In the genomic region with DNA sequence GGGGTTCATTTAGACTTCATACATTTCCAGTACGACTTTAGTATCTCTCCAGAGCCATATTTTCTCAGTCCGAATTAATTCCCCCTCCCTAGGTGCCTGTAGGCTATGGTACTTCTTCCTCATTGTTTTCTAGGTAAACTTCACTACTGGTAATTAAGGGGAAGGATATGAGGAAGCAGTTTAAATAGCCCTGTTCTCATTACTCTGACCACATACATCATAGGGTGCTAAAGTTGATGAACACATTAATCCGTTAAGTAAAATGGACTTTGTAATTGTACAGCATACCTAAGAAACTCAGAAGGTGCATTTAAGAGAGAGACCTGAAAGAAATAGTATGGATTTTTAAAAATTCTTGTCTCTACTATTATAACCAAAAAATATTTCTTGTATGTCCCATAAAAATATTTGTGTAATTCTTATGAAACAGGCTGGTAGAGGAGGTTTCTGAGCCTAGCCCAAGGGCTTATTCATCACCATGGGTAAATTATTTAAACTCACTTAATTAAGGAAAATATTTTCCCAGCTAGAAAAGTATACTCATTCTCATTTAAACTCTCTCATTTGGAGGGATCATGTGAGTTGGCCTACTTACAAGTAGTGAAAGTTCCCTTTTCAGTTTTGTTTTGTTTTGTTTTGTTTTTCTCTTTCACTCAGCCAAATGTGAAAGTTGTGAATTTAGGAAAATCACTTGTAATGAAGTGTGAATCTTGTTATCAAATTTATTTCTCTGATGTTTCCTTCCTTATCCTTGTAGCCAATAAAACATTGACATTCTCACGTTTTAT, we compare ENCODE assay signal across 8 cellular contexts. TPM values are rescaled to one million over a fixed set of nuclear protein-coding genes. Genes with fewer than 3 reads are reported as not detected.
A peak's percentile ranks its signal among the peaks of the same experiment; 100 is the strongest.
DNase-seq lines count a peak whose midpoint lies in the region; ATAC-seq lines count a peak whose summit lies in the region.

No MANE protein-coding gene starts in this region.

- POLR2A ChIA-PET in T-cell (lab: Charles Lee), result no interaction called here

- no peak for ATAC-seq in activated T-cell treated with anti-CD3 and anti-CD28 coated beads, Interleukin-2, amount 50 U/mL, for 4 hours
- ATAC-seq in T-cell (replicated peaks in 1 of 4) (no peak), HG02610 (IDR thresholded peaks at IDR 0.05; ENCODE audit: unreplicated experiment) (no peak), GM19328 (IDR thresholded peaks at IDR 0.05; ENCODE audit: unreplicated experiment) (no peak)
- ATAC-seq in stimulated activated naive CD8-positive, alpha-beta T cell treated with anti-CD3 and anti-CD28 coated beads, Interleukin-15, amount 100 ng/mL, for 72 hours, result no peak

- CTCF ChIA-PET in T-cell (lab: Charles Lee), result interaction anchor here in 1 of 2 donors (0.5 kb wide), 1 partner anchor 21 kb away, joined by 3 read pairs; no protein-coding TSS in a partner anchor

- H3K4me3 Mint-ChIP-seq in activated T-cell treated with anti-CD3 and anti-CD28 coated beads, Interleukin-2, amount 50 U/mL, for 4 hours, result peak overlapping the region; percentile 97
- peak overlapping the region; percentile 99 for H3K4me3 Mint-ChIP-seq in T-cell
- peak overlapping the region; percentile 95 for H3K4me3 Mint-ChIP-seq in stimulated activated naive CD8-positive, alpha-beta T cell treated with anti-CD3 and anti-CD28 coated beads, Interleukin-15, amount 100 ng/mL, for 72 hours

- peaks cover 9% of the 10 kb centered on the region for H3K36me3 Mint-ChIP-seq in activated T-cell treated with anti-CD3 and anti-CD28 coated beads, Interleukin-2, amount 50 U/mL, for 4 hours (ENCODE audit: insufficient read depth)
- peaks cover 15% of the 10 kb centered on the region for H3K36me3 Mint-ChIP-seq in T-cell

- peak overlapping the region; percentile 62 to 69 for H3K27ac Mint-ChIP-seq in T-cell
- H3K27ac Mint-ChIP-seq in stimulated activated naive CD8-positive, alpha-beta T cell treated with anti-CD3 and anti-CD28 coated beads, Interleukin-15, amount 100 ng/mL, for 72 hours, result peak overlapping the region in 1 of 2 donors; percentile 72

- no peak for DNase-seq in activated T-cell treated with anti-CD3 and anti-CD28 coated beads, Interleukin-2, amount 50 U/mL, for 4 hours
- DNase-seq in activated T-cell treated with anti-CD3 and anti-CD28 coated beads for 4 hours (no peak), T-cell (no peak), germinal center (ENCODE audit: low spot score) (peak; percentile 6)
- no peak for DNase-seq in stimulated activated naive CD8-positive, alpha-beta T cell treated with anti-CD3 and anti-CD28 coated beads, Interleukin-15, amount 100 ng/mL, for 72 hours
- no peak for DNase-seq in effector CD8-positive, alpha-beta T cell (lab: John Stamatoyannopoulos, UW)

- H3K4me1 Mint-ChIP-seq in activated T-cell treated with anti-CD3 and anti-CD28 coated beads, Interleukin-2, amount 50 U/mL, for 4 hours (ENCODE audit: low read depth), result peaks cover 26% of the 10 kb centered on the region
- H3K4me1 Mint-ChIP-seq in T-cell, result peaks cover 21 to 32% (median 27%) of the 10 kb centered on the region in 3 donors
- peaks cover 30% of the 10 kb centered on the region for H3K4me1 Mint-ChIP-seq in stimulated activated naive CD8-positive, alpha-beta T cell treated with anti-CD3 and anti-CD28 coated beads, Interleukin-15, amount 100 ng/mL, for 72 hours

- no peaks in the 10 kb centered on the region for H3K9me3 Mint-ChIP-seq in activated T-cell treated with anti-CD3 and anti-CD28 coated beads, Interleukin-2, amount 50 U/mL, for 4 hours
- H3K9me3 Mint-ChIP-seq in T-cell, result no peaks in the 10 kb centered on the region
- no peaks in the 10 kb centered on the region for H3K9me3 Mint-ChIP-seq in stimulated activated naive CD8-positive, alpha-beta T cell treated with anti-CD3 and anti-CD28 coated beads, Interleukin-15, amount 100 ng/mL, for 72 hours

- no peaks in the 10 kb centered on the region for H3K27me3 Mint-ChIP-seq in activated T-cell treated with anti-CD3 and anti-CD28 coated beads, Interleukin-2, amount 50 U/mL, for 4 hours (ENCODE audit: low read depth)
- H3K27me3 Mint-ChIP-seq in T-cell, result no peaks in the 10 kb centered on the region
- no peaks in the 10 kb centered on the region for H3K27me3 Mint-ChIP-seq in stimulated activated naive CD8-positive, alpha-beta T cell treated with anti-CD3 and anti-CD28 coated beads, Interleukin-15, amount 100 ng/mL, for 72 hours

RNA-seq across cellular contexts. Expression of gene PRMT6, which starts 2.0 kb away (rescaled TPM):
- 10 to 100 TPM; 24.1 to 28.7 (median 27.3) TPM for total RNA-seq in activated T-cell treated with anti-CD3 and anti-CD28 coated beads, Interleukin-2, amount 50 U/mL, for 4 hours
- 10 to 100 TPM in 3 of 5 donors, 1 to 10 TPM in 2; 7.2 to 20.0 (median 17.3) TPM for total RNA-seq in T-cell
